Comparison of ENCODE assay signal across 17 cellular contexts in the genomic region with DNA sequence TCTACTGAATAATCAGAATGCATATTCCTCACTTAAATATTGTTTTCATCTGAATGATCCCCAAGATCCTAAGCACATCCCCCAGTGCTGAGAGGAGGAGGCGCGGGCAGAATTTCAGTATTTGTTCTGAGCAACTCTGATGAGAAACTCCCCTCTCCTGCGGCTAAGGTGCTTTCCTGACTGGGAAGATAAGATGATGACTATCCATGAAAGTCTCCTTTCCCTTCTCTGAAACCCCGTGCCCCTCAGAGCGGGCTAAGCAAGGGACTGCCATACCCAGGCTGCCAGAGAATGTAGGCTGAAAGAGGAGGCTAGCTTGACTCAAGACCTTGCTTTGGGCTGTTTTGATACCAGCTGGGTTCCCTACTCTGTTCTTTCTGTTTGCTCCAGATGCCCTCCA. TPM values are rescaled to one million over a fixed set of nuclear protein-coding genes. Genes with fewer than 3 reads are reported as not detected.
DNase-seq lines count a peak whose midpoint lies in the region; ATAC-seq and TF ChIP-seq lines count a peak whose summit lies in the region.
"Had no signal": no experiment of that assay in that cellular context is flagged by ENCODE, and none has a peak within 500 bp of the region (broad histone marks: within the 10 kb centered on the region; RNA-seq: fewer than 3 reads in every experiment).

No MANE protein-coding gene starts in this region.

- peaks cover 50 to 90% (median 81%) of the 10 kb centered on the region in 11 experiments for H3K36me3 ChIP-seq in BLaER1 treated with 17β-estradiol and CSF1 and Interleukin-3, amounts not matched to agents 10 nM and 100 nM
- peaks cover 0 to 40% of the 10 kb centered on the region in 2 donors for H3K36me3 ChIP-seq in left lung
- H3K36me3 ChIP-seq: ovary had no signal

- no peaks in the 10 kb centered on the region for H3K9me3 ChIP-seq in BLaER1 treated with 17β-estradiol and CSF1 and Interleukin-3, amounts not matched to agents 10 nM and 100 nM (replicated peaks in 1 of 11)
- H3K9me3 ChIP-seq in left lung, result no peaks in the 10 kb centered on the region
- H3K9me3 ChIP-seq: ovary, SJCRH30, spleen had no signal

- intact Hi-C loops in left lung (cut with DNase I), result no loop called here

- H3K4me1 ChIP-seq in BLaER1 treated with 17β-estradiol and CSF1 and Interleukin-3, amounts not matched to agents 10 nM and 100 nM, result peaks cover 60 to 75% (median 69%) of the 10 kb centered on the region in 10 experiments
- H3K4me1 ChIP-seq in left lung, result peaks cover 31 to 33% of the 10 kb centered on the region in 2 donors

- H3K27me3 ChIP-seq in BLaER1 treated with 17β-estradiol and CSF1 and Interleukin-3, amounts not matched to agents 10 nM and 100 nM, result no peaks in the 10 kb centered on the region
- no peaks in the 10 kb centered on the region for H3K27me3 ChIP-seq in left lung
- H3K27me3 ChIP-seq: ovary, SJCRH30, spleen had no signal

- no peak for TF ChIP-seq CTCF in left lung (IDR thresholded peaks at IDR 0.05)

- H4K20me1 ChIP-seq in BLaER1 treated with 17β-estradiol and CSF1 and Interleukin-3, amounts not matched to agents 10 nM and 100 nM, result no peaks in the 10 kb centered on the region; a peak in 1 of 22 replicates

- H3K4me3 ChIP-seq in BLaER1 treated with 17β-estradiol and CSF1 and Interleukin-3, amounts not matched to agents 10 nM and 100 nM, result peak overlapping the region in 2 of 10 experiments; percentile 26 to 29; a peak in 4 of 20 replicates
- H3K4me3 ChIP-seq in left lung, result no peak overlapping the region
- H3K4me3 ChIP-seq: ovary, SJCRH30, spleen had no signal

- H3K4me2 ChIP-seq in BLaER1 treated with 17β-estradiol and CSF1 and Interleukin-3, amounts not matched to agents 10 nM and 100 nM, result peak overlapping the region; percentile 78 to 98 (median 91)

- H3K9ac ChIP-seq in BLaER1 treated with 17β-estradiol and CSF1 and Interleukin-3, amounts not matched to agents 10 nM and 100 nM, result peak overlapping the region in 7 of 11 experiments; percentile 70 to 91 (median 88); a peak in 13 of 22 replicates

- H3K27ac ChIP-seq in BLaER1 treated with 17β-estradiol and CSF1 and Interleukin-3, amounts not matched to agents 10 nM and 100 nM, result peak overlapping the region in 10 of 11 experiments; percentile 43 to 99 (median 90); a peak in 19 of 22 replicates
- peak overlapping the region; percentile 99 for H3K27ac ChIP-seq in angular gyrus (ENCODE audit: low read depth, low read length)
- peak overlapping the region; percentile 58 to 80 for H3K27ac ChIP-seq in left lung
- H3K27ac ChIP-seq in temporal lobe (ENCODE audit: low read depth, low read length), result peak overlapping the region; percentile 99
- H3K27ac ChIP-seq: ovary, SJCRH30, spleen had no signal

- no peak for ATAC-seq in left lung
- ATAC-seq in HG03442 (IDR thresholded peaks at IDR 0.05; ENCODE audit: unreplicated experiment), result no peak
- ATAC-seq: left lobe of liver; stimulated activated naive B cell treated with anti-CD40 and anti-IgM and Interleukin-4, amounts not matched to agents 10 μg/mL and 1 μg/mL and 100 μg/mL, for 72 hours had no signal

- DNase-seq in left lung (no peak), NCI-H1694 (lab: John Stamatoyannopoulos, UW) (no peak), DMS153 treated with DMSO at 0.1 percent for 48 hours (lab: John Stamatoyannopoulos, UW; ENCODE audit: unreplicated experiment) (no peak)
- DNase-seq: AML-193; foreskin melanocyte; MM.1S; NCI-H187 treated with DMSO at 0.1 percent for 48 hours; NCI-H524 treated with DMSO at 0.1 percent for 48 hours; ovary; SJCRH30; spleen; stimulated activated naive B cell treated with anti-CD40 and anti-IgM and Interleukin-4, amounts not matched to agents 10 μg/mL and 1 μg/mL and 100 μg/mL, for 72 hours had no signal

RNA-seq across cellular contexts. Expression of a gene that starts 39.7 kb away (rescaled TPM):
- total RNA-seq in left lung, result 10 to 100 TPM; 49.3 to 59.2 TPM
- 35.7 TPM for total RNA-seq in temporal lobe
